In genomic region chr2:100923461-100924020, GRCh38 we compare ENCODE assay signal across 20 cellular contexts.
DNase-seq lines count a peak whose midpoint lies in the region; ATAC-seq, FAIRE-seq and TF ChIP-seq lines count a peak whose summit lies in the region.
"Had no signal": no experiment of that assay in that cellular context is flagged by ENCODE, and none has a peak within 500 bp of the region (broad histone marks: within the 10 kb centered on the region; RNA-seq: fewer than 3 reads in every experiment).

No MANE protein-coding gene starts in this region.

- no peak for TF ChIP-seq CTCF in CD8-positive, alpha-beta T cell (IDR thresholded peaks at IDR 0.05)

- H3K9me3 Mint-ChIP-seq in activated CD4-positive, alpha-beta T cell treated with anti-CD3 and anti-CD28 coated beads for 36 hours (ENCODE audit: low read depth), result no peaks in the 10 kb centered on the region
- no peaks in the 10 kb centered on the region for H3K9me3 Mint-ChIP-seq in CD8-positive, alpha-beta T cell
- H3K9me3 Mint-ChIP-seq: activated B cell treated with CpG ODN at 0.5 μM for 24 hours; activated T-helper 1 cell treated with anti-CD3 and anti-CD28 coated beads, Interleukin-12 subunit alpha, Interleukin-12 subunit beta, Interleukin-2, Interleukin-4 antibody, amounts not matched to agents 30 ng/mL and 10 ng/mL and 1 ng/mL, durations not matched to agents 14 hours and 24 hours and 36 hours; stimulated activated naive CD8-positive, alpha-beta T cell treated with anti-CD3 and anti-CD28 coated beads, Interleukin-15, Interleukin-2, amounts not matched to agents 100 ng/mL and 50 ng/mL, for 24 hours had no signal

- H3K4me1 Mint-ChIP-seq in activated CD4-positive, alpha-beta T cell treated with anti-CD3 and anti-CD28 coated beads for 36 hours, result peaks cover 7% of the 10 kb centered on the region
- H3K4me1 Mint-ChIP-seq in CD8-positive, alpha-beta T cell (ENCODE audit: low read depth), result peaks cover 8% of the 10 kb centered on the region
- H3K4me1 Mint-ChIP-seq: activated B cell treated with CpG ODN at 0.5 μM for 24 hours had no signal

- no peak overlapping the region for H2BK15ac ChIP-seq in neuronal stem cell (ENCODE audit: low read length)

- no peak for ATAC-seq in activated CD4-positive, alpha-beta T cell treated with anti-CD3 and anti-CD28 coated beads for 36 hours
- no peak for ATAC-seq in CD8-positive, alpha-beta T cell

- peak overlapping the region; percentile 8 for H3K18ac ChIP-seq in neuronal stem cell (ENCODE audit: low read length)

- TF ChIP-seq POLR2A in H54 (IDR thresholded peaks at IDR 0.05; ENCODE audit: low read depth, low read length), result no peak

- no peak for FAIRE-seq in H54 (lab: Jason Lieb, UNC)

- no peaks in the 10 kb centered on the region for H3K27me3 ChIP-seq in CD8-positive, alpha-beta T cell (ENCODE audit: insufficient read depth, low read length)
- H3K27me3 ChIP-seq in effector memory CD4-positive, alpha-beta T cell (replicated peaks; ENCODE audit: control insufficient read depth, insufficient read depth, low read length, poor library complexity, severe bottlenecking), result no peaks in the 10 kb centered on the region
- H3K27me3 ChIP-seq in neuronal stem cell (ENCODE audit: control insufficient read depth in 3 of 3, insufficient read depth in 3 of 3, low read depth in 1 of 3, low read length in 3 of 3), result no peaks in the 10 kb centered on the region
- H3K27me3 ChIP-seq: upper lobe of left lung had no signal

- intact Hi-C loops in activated CD4-positive, alpha-beta T cell treated with anti-CD3 and anti-CD28 coated beads for 36 hours (cut with DNase I, micrococcal nuclease), result no loop called here
- intact Hi-C loops in CD8-positive, alpha-beta T cell (cut with DNase I, micrococcal nuclease), result no loop called here

- CTCF ChIA-PET in activated CD4-positive, alpha-beta T cell treated with anti-CD3 and anti-CD28 coated beads for 36 hours (lab: Charles Lee), result no interaction called here
- CTCF ChIA-PET in CD8-positive, alpha-beta T cell (lab: Charles Lee), result no interaction called here

- no peak overlapping the region for H2AFZ ChIP-seq in neuronal stem cell (ENCODE audit: low read length)

- H3K27ac ChIP-seq in CD8-positive, alpha-beta T cell (ENCODE audit: low read depth, low read length), result no peak overlapping the region
- H3K27ac ChIP-seq in effector memory CD4-positive, alpha-beta T cell (ENCODE audit: insufficient read depth, low read length, poor library complexity, severe bottlenecking), result peak overlapping the region; percentile 17
- no peak overlapping the region for H3K27ac ChIP-seq in neuronal stem cell (replicated peaks; ENCODE audit: low read length)

- no peaks in the 10 kb centered on the region for H3K36me3 ChIP-seq in CD8-positive, alpha-beta T cell (ENCODE audit: insufficient read depth, low read length)
- no peaks in the 10 kb centered on the region for H3K36me3 ChIP-seq in effector memory CD4-positive, alpha-beta T cell (ENCODE audit: control insufficient read depth, insufficient read depth, low read length)
- H3K36me3 ChIP-seq in neuronal stem cell (replicated peaks in 1 of 2; ENCODE audit: control insufficient read depth in 2 of 2, insufficient read depth in 2 of 2, low read length in 2 of 2), result no peaks in the 10 kb centered on the region
- H3K36me3 ChIP-seq: upper lobe of left lung had no signal

- H3K36me3 Mint-ChIP-seq in activated CD4-positive, alpha-beta T cell treated with anti-CD3 and anti-CD28 coated beads for 36 hours (ENCODE audit: low read depth), result peaks cover 9% of the 10 kb centered on the region
- H3K36me3 Mint-ChIP-seq in CD8-positive, alpha-beta T cell, result peaks cover 14% of the 10 kb centered on the region

- no peak overlapping the region for H3K4me3 ChIP-seq in CD8-positive, alpha-beta T cell (ENCODE audit: low read depth, low read length)
- no peak overlapping the region for H3K4me3 ChIP-seq in effector memory CD4-positive, alpha-beta T cell (ENCODE audit: insufficient read depth, low read depth, low read length, poor library complexity, severe bottlenecking)
- no peak overlapping the region for H3K4me3 ChIP-seq in neuronal stem cell (ENCODE audit: low read length in 2 of 2)
- H3K4me3 ChIP-seq: lung had no signal

- no peak overlapping the region for H2BK120ac ChIP-seq in neuronal stem cell (ENCODE audit: low read depth, low read length)

- no peak overlapping the region for H4K8ac ChIP-seq in neuronal stem cell (ENCODE audit: low read depth, low read length)

- H3K14ac ChIP-seq in neuronal stem cell (ENCODE audit: low read length), result no peak overlapping the region

- peak overlapping the region; percentile 17 for H2BK5ac ChIP-seq in neuronal stem cell (ENCODE audit: low read length)

- no peak overlapping the region for H3K9ac ChIP-seq in neuronal stem cell (ENCODE audit: low read depth, low read length, poor library complexity)

- no CpG with 5 or more reads among the region's 9 CpGs for WGBS in neuronal stem cell (ENCODE audit: extremely low coverage in 2 of 2, insufficient read length in 2 of 2, insufficient replicate concordance in 1 of 2), 2 donors

- H4K91ac ChIP-seq in neuronal stem cell (ENCODE audit: low read depth, low read length, poor library complexity), result no peak overlapping the region

- H2BK12ac ChIP-seq in neuronal stem cell (ENCODE audit: low read length), result no peak overlapping the region

- no peak overlapping the region for H3K4me3 Mint-ChIP-seq in activated CD4-positive, alpha-beta T cell treated with anti-CD3 and anti-CD28 coated beads for 36 hours
- H3K4me3 Mint-ChIP-seq in CD8-positive, alpha-beta T cell, result no peak overlapping the region
- H3K4me3 Mint-ChIP-seq: activated B cell treated with CpG ODN at 0.5 μM for 24 hours; activated T-helper 1 cell treated with anti-CD3 and anti-CD28 coated beads, Interleukin-12 subunit alpha, Interleukin-12 subunit beta, Interleukin-2, Interleukin-4 antibody, amounts not matched to agents 30 ng/mL and 10 ng/mL and 1 ng/mL, durations not matched to agents 14 hours and 24 hours and 36 hours; stimulated activated naive CD8-positive, alpha-beta T cell treated with anti-CD3 and anti-CD28 coated beads, Interleukin-15, Interleukin-2, amounts not matched to agents 100 ng/mL and 50 ng/mL, for 24 hours had no signal

- H3K9me3 ChIP-seq in CD8-positive, alpha-beta T cell (ENCODE audit: low read length), result no peaks in the 10 kb centered on the region
- no peaks in the 10 kb centered on the region for H3K9me3 ChIP-seq in effector memory CD4-positive, alpha-beta T cell (ENCODE audit: control insufficient read depth, low read length)
- H3K9me3 ChIP-seq in neuronal stem cell (replicated peaks in 1 of 2; ENCODE audit: control insufficient read depth in 2 of 2, insufficient read depth in 1 of 2, low read depth in 1 of 2, low read length in 2 of 2), result no peaks in the 10 kb centered on the region
- H3K9me3 ChIP-seq: upper lobe of left lung had no signal

- POLR2A ChIA-PET in activated CD4-positive, alpha-beta T cell treated with anti-CD3 and anti-CD28 coated beads for 36 hours (lab: Charles Lee), result no interaction called here
- POLR2A ChIA-PET in CD8-positive, alpha-beta T cell (lab: Charles Lee), result no interaction called here

- H2AK5ac ChIP-seq in neuronal stem cell (ENCODE audit: low read depth, low read length), result no peak overlapping the region

- no peak overlapping the region for H3K4ac ChIP-seq in neuronal stem cell (ENCODE audit: low read length)

- no peak overlapping the region for H3K4me2 ChIP-seq in neuronal stem cell (ENCODE audit: insufficient read depth, low read length, poor library complexity, severe bottlenecking)

- no peaks in the 10 kb centered on the region for H3K27me3 Mint-ChIP-seq in activated CD4-positive, alpha-beta T cell treated with anti-CD3 and anti-CD28 coated beads for 36 hours
- no peaks in the 10 kb centered on the region for H3K27me3 Mint-ChIP-seq in CD8-positive, alpha-beta T cell (ENCODE audit: low read depth)
- H3K27me3 Mint-ChIP-seq: stimulated activated naive CD8-positive, alpha-beta T cell treated with anti-CD3 and anti-CD28 coated beads, Interleukin-15, Interleukin-2, amounts not matched to agents 100 ng/mL and 50 ng/mL, for 24 hours had no signal

- H3K27ac Mint-ChIP-seq in activated CD4-positive, alpha-beta T cell treated with anti-CD3 and anti-CD28 coated beads for 36 hours, result peak overlapping the region; percentile 76
- H3K27ac Mint-ChIP-seq in CD8-positive, alpha-beta T cell, result peak overlapping the region; percentile 84
- H3K27ac Mint-ChIP-seq: activated B cell treated with CpG ODN at 0.5 μM for 24 hours; activated T-helper 1 cell treated with anti-CD3 and anti-CD28 coated beads, Interleukin-12 subunit alpha, Interleukin-12 subunit beta, Interleukin-2, Interleukin-4 antibody, amounts not matched to agents 30 ng/mL and 10 ng/mL and 1 ng/mL, durations not matched to agents 14 hours and 24 hours and 36 hours had no signal

- H3K79me1 ChIP-seq in neuronal stem cell (ENCODE audit: low read depth, low read length), result no peaks in the 10 kb centered on the region

- no peak for DNase-seq in activated CD4-positive, alpha-beta T cell treated with anti-CD3 and anti-CD28 coated beads for 36 hours
- DNase-seq in activated CD4-positive, alpha-beta T cell treated with anti-CD3 and anti-CD28 coated beads, Interleukin-2, amount 50 U/mL, for 1 hour, result no peak
- peak in 1 of 7 experiments; percentile 39 for DNase-seq in CD8-positive, alpha-beta T cell
- no peak for DNase-seq in effector memory CD4-positive, alpha-beta T cell
- no peak for DNase-seq in neuronal stem cell (ENCODE audit: low spot score)
- no peak for DNase-seq in H54 (ENCODE audit: insufficient read length, low spot score)
- no peak for DNase-seq in central memory CD4-positive, alpha-beta T cell
- no peak for DNase-seq in occipital lobe (lab: John Stamatoyannopoulos, UW)
- DNase-seq: 8988T, activated B cell treated with CpG ODN at 0.5 μM for 24 hours, DMS79, HCEC 1CT, KBM-7, NCI-H146, NCI-H524 treated with DMSO at 0.1 percent for 48 hours, nucleus accumbens, upper lobe of left lung had no signal

- H3K4me1 ChIP-seq in CD8-positive, alpha-beta T cell (ENCODE audit: insufficient read depth, low read length), result no peaks in the 10 kb centered on the region
- H3K4me1 ChIP-seq in effector memory CD4-positive, alpha-beta T cell (ENCODE audit: control insufficient read depth, insufficient read depth, low read length, poor library complexity, severe bottlenecking), result no peaks in the 10 kb centered on the region
- peaks cover 0 to 3% of the 10 kb centered on the region in 2 donors for H3K4me1 ChIP-seq in neuronal stem cell (ENCODE audit: control insufficient read depth in 2 of 2, insufficient read depth in 1 of 2, low read depth in 1 of 2, low read length in 2 of 2)

- H3K23ac ChIP-seq in neuronal stem cell (ENCODE audit: low read depth, low read length, poor library complexity), result no peak overlapping the region
